Comparison of ENCODE assay signal across 19 cellular contexts in the genomic region with DNA sequence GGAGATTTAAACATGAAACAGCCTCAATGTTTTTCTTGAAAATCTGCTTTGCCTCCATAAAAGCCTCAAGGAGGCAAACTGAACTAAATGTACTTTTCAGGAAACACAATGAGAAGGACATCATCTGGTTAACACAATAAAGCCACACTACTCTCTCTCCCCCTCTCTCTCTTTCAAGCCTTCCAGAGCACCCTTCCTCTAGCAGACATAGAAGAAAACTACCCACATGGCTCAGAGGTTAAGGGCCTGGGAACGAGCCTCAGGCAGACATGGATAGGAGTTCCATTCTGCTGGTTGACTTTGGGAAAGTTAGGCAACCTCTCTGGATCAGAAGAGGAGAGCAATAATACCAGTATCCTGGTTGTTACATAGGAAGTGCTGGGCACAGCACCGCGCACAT. TPM values are rescaled to one million over a fixed set of nuclear protein-coding genes. Genes with fewer than 3 reads are reported as not detected.
DNase-seq lines count a peak whose midpoint lies in the region; ATAC-seq and TF ChIP-seq lines count a peak whose summit lies in the region.
"Had no signal": no experiment of that assay in that cellular context is flagged by ENCODE, and none has a peak within 500 bp of the region (broad histone marks: within the 10 kb centered on the region; RNA-seq: fewer than 3 reads in every experiment).

No MANE protein-coding gene starts in this region.

- no peaks in the 10 kb centered on the region for H3K9me3 Mint-ChIP-seq in activated naive CD8-positive, alpha-beta T cell (ENCODE audit: low read depth)
- no peaks in the 10 kb centered on the region for H3K9me3 Mint-ChIP-seq in activated naive CD8-positive, alpha-beta T cell treated with anti-CD3 and anti-CD28 coated beads, Interleukin-2, amount 50 U/mL, for 24 hours
- no peaks in the 10 kb centered on the region for H3K9me3 Mint-ChIP-seq in T-cell
- H3K9me3 Mint-ChIP-seq in naive thymus-derived CD4-positive, alpha-beta T cell: no peaks in the 10 kb centered on the region
- no peaks in the 10 kb centered on the region for H3K9me3 Mint-ChIP-seq in stimulated activated effector memory CD8-positive, alpha-beta T cell treated with anti-CD3 and anti-CD28 coated beads, Interleukin-12 subunit alpha, Interleukin-12 subunit beta, amount 100 ng/mL, for 72 hours
- H3K9me3 Mint-ChIP-seq in stimulated activated naive B cell treated with anti-CD40 and anti-IgM and Interleukin-4, amounts not matched to agents 10 μg/mL and 1 μg/mL and 100 μg/mL, for 72 hours: no peaks in the 10 kb centered on the region
- H3K9me3 Mint-ChIP-seq: CD8-positive, alpha-beta T cell; IgD-negative memory B cell had no signal

- no peak for DNase-seq in activated naive CD8-positive, alpha-beta T cell treated with anti-CD3 and anti-CD28 coated beads, Interleukin-2, amount 50 U/mL, for 24 hours
- DNase-seq in T-cell (no peak), adrenal gland (no peak), DMS79 treated with DMSO at 0.1 percent for 48 hours (lab: John Stamatoyannopoulos, UW) (no peak)
- DNase-seq in naive thymus-derived CD4-positive, alpha-beta T cell: no peak
- DNase-seq in stimulated activated effector memory CD8-positive, alpha-beta T cell treated with anti-CD3 and anti-CD28 coated beads, Interleukin-12 subunit alpha, Interleukin-12 subunit beta, amount 100 ng/mL, for 72 hours (ENCODE audit: low spot score in 2 of 2): no peak
- DNase-seq in stimulated activated naive B cell treated with anti-CD40 and anti-IgM and Interleukin-4, amounts not matched to agents 10 μg/mL and 1 μg/mL and 100 μg/mL, for 72 hours: no peak
- DNase-seq: Calu3; CD8-positive, alpha-beta T cell; DMS53; Kasumi-1; MG63; NCI-H1417 treated with DMSO at 0.1 percent for 48 hours; NCI-H446; NCI-H526 had no signal

- H3K27ac ChIP-seq in naive thymus-derived CD4-positive, alpha-beta T cell (ENCODE audit: low read depth, low read length): no peak overlapping the region
- no peak overlapping the region for H3K27ac ChIP-seq in adrenal gland
- H3K27ac ChIP-seq: SJSA1 had no signal

- H3K36me3 ChIP-seq in naive thymus-derived CD4-positive, alpha-beta T cell (ENCODE audit: control insufficient read depth in 2 of 3, insufficient read depth in 3 of 3, low read length in 3 of 3): peaks cover 0 to 13% (median 4%) of the 10 kb centered on the region in 3 experiments
- no peaks in the 10 kb centered on the region for H3K36me3 ChIP-seq in adrenal gland (replicated peaks in 1 of 2)
- H3K36me3 ChIP-seq: MG63, SJSA1 had no signal

- no peak overlapping the region for H3K4me3 Mint-ChIP-seq in activated naive CD8-positive, alpha-beta T cell
- H3K4me3 Mint-ChIP-seq in activated naive CD8-positive, alpha-beta T cell treated with anti-CD3 and anti-CD28 coated beads, Interleukin-2, amount 50 U/mL, for 24 hours: no peak overlapping the region
- H3K4me3 Mint-ChIP-seq in T-cell: peak overlapping the region in 1 of 3 donors; percentile 44
- H3K4me3 Mint-ChIP-seq in naive thymus-derived CD4-positive, alpha-beta T cell: peak overlapping the region in 8 of 10 donors; percentile 0 to 71 (median 40)
- no peak overlapping the region for H3K4me3 Mint-ChIP-seq in stimulated activated effector memory CD8-positive, alpha-beta T cell treated with anti-CD3 and anti-CD28 coated beads, Interleukin-12 subunit alpha, Interleukin-12 subunit beta, amount 100 ng/mL, for 72 hours
- H3K4me3 Mint-ChIP-seq in stimulated activated naive B cell treated with anti-CD40 and anti-IgM and Interleukin-4, amounts not matched to agents 10 μg/mL and 1 μg/mL and 100 μg/mL, for 72 hours: no peak overlapping the region
- H3K4me3 Mint-ChIP-seq: B cell; CD8-positive, alpha-beta T cell; IgD-negative memory B cell had no signal

- H3K27ac Mint-ChIP-seq in activated naive CD8-positive, alpha-beta T cell: peak overlapping the region; percentile 64
- H3K27ac Mint-ChIP-seq in activated naive CD8-positive, alpha-beta T cell treated with anti-CD3 and anti-CD28 coated beads, Interleukin-2, amount 50 U/mL, for 24 hours: no peak overlapping the region
- peak overlapping the region; percentile 63 to 73 for H3K27ac Mint-ChIP-seq in T-cell
- peak overlapping the region in 7 of 9 donors; percentile 54 to 84 (median 70) for H3K27ac Mint-ChIP-seq in naive thymus-derived CD4-positive, alpha-beta T cell
- H3K27ac Mint-ChIP-seq in stimulated activated effector memory CD8-positive, alpha-beta T cell treated with anti-CD3 and anti-CD28 coated beads, Interleukin-12 subunit alpha, Interleukin-12 subunit beta, amount 100 ng/mL, for 72 hours: peak overlapping the region; percentile 80
- H3K27ac Mint-ChIP-seq in stimulated activated naive B cell treated with anti-CD40 and anti-IgM and Interleukin-4, amounts not matched to agents 10 μg/mL and 1 μg/mL and 100 μg/mL, for 72 hours: no peak overlapping the region

- peaks cover 89% of the 10 kb centered on the region for H3K4me1 Mint-ChIP-seq in activated naive CD8-positive, alpha-beta T cell (ENCODE audit: low read depth)
- H3K4me1 Mint-ChIP-seq in activated naive CD8-positive, alpha-beta T cell treated with anti-CD3 and anti-CD28 coated beads, Interleukin-2, amount 50 U/mL, for 24 hours: peaks cover 82% of the 10 kb centered on the region
- H3K4me1 Mint-ChIP-seq in T-cell: peaks cover 95 to 97% (median 95%) of the 10 kb centered on the region in 3 donors
- H3K4me1 Mint-ChIP-seq in naive thymus-derived CD4-positive, alpha-beta T cell: peaks cover 61 to 99% (median 98%) of the 10 kb centered on the region in 7 donors
- H3K4me1 Mint-ChIP-seq in stimulated activated effector memory CD8-positive, alpha-beta T cell treated with anti-CD3 and anti-CD28 coated beads, Interleukin-12 subunit alpha, Interleukin-12 subunit beta, amount 100 ng/mL, for 72 hours: peaks cover 92% of the 10 kb centered on the region
- H3K4me1 Mint-ChIP-seq in stimulated activated naive B cell treated with anti-CD40 and anti-IgM and Interleukin-4, amounts not matched to agents 10 μg/mL and 1 μg/mL and 100 μg/mL, for 72 hours: peaks cover 35 to 77% of the 10 kb centered on the region in 2 donors

- no peak for TF ChIP-seq POLR2A in adrenal gland (IDR thresholded peaks at IDR 0.05)

- CTCF ChIA-PET in T-cell (lab: Charles Lee): interaction anchor here in 1 of 2 donors (1.3 kb wide), 1 partner anchor 32 kb away, joined by 3 read pairs; no protein-coding TSS in a partner anchor
- CTCF ChIA-PET in naive thymus-derived CD4-positive, alpha-beta T cell (lab: Charles Lee): no interaction called here

- H3K27me3 Mint-ChIP-seq in activated naive CD8-positive, alpha-beta T cell: no peaks in the 10 kb centered on the region
- no peaks in the 10 kb centered on the region for H3K27me3 Mint-ChIP-seq in activated naive CD8-positive, alpha-beta T cell treated with anti-CD3 and anti-CD28 coated beads, Interleukin-2, amount 50 U/mL, for 24 hours
- no peaks in the 10 kb centered on the region for H3K27me3 Mint-ChIP-seq in T-cell
- no peaks in the 10 kb centered on the region for H3K27me3 Mint-ChIP-seq in naive thymus-derived CD4-positive, alpha-beta T cell
- no peaks in the 10 kb centered on the region for H3K27me3 Mint-ChIP-seq in stimulated activated naive B cell treated with anti-CD40 and anti-IgM and Interleukin-4, amounts not matched to agents 10 μg/mL and 1 μg/mL and 100 μg/mL, for 72 hours
- H3K27me3 Mint-ChIP-seq: B cell, IgD-negative memory B cell had no signal

- no peak for TF ChIP-seq CTCF in adrenal gland (IDR thresholded peaks at IDR 0.05)

- H3K9me3 ChIP-seq in naive thymus-derived CD4-positive, alpha-beta T cell (ENCODE audit: control insufficient read depth in 2 of 3, low read length in 3 of 3): no peaks in the 10 kb centered on the region
- no peaks in the 10 kb centered on the region for H3K9me3 ChIP-seq in adrenal gland (replicated peaks in 1 of 3)
- H3K9me3 ChIP-seq: MG63, SJSA1 had no signal

- intact Hi-C loops in naive thymus-derived CD4-positive, alpha-beta T cell (cut with micrococcal nuclease): no loop called here
- intact Hi-C loops in adrenal gland (cut with DNase I): no loop called here

- WGBS in adrenal gland, 4 donors: 85 to 94% (median 91%) methylated on average over 3 of the region's 3 CpGs

- no peak overlapping the region for H3K4me3 ChIP-seq in naive thymus-derived CD4-positive, alpha-beta T cell (ENCODE audit: low read length)
- H3K4me3 ChIP-seq in adrenal gland: no peak overlapping the region
- H3K4me3 ChIP-seq: MG63, SJSA1 had no signal

- no peak for ATAC-seq in activated naive CD8-positive, alpha-beta T cell treated with anti-CD3 and anti-CD28 coated beads, Interleukin-2, amount 50 U/mL, for 24 hours
- no peak for ATAC-seq in T-cell (replicated peaks in 1 of 4)
- ATAC-seq in naive thymus-derived CD4-positive, alpha-beta T cell: no peak
- ATAC-seq in stimulated activated effector memory CD8-positive, alpha-beta T cell treated with anti-CD3 and anti-CD28 coated beads, Interleukin-12 subunit alpha, Interleukin-12 subunit beta, amount 100 ng/mL, for 72 hours: no peak
- ATAC-seq in stimulated activated naive B cell treated with anti-CD40 and anti-IgM and Interleukin-4, amounts not matched to agents 10 μg/mL and 1 μg/mL and 100 μg/mL, for 72 hours (replicated peaks): no peak
- ATAC-seq: CD8-positive, alpha-beta T cell had no signal

- POLR2A ChIA-PET in T-cell (lab: Charles Lee): no interaction called here
- POLR2A ChIA-PET in naive thymus-derived CD4-positive, alpha-beta T cell (lab: Charles Lee): interaction anchor here (0.9 to 1.3 kb wide), 3 partner anchors 16 to 44 kb away, joined by 4 to 8 read pairs (median 4); no protein-coding TSS in a partner anchor

- peaks cover 35 to 58% of the 10 kb centered on the region in 2 donors for H3K4me1 ChIP-seq in naive thymus-derived CD4-positive, alpha-beta T cell (ENCODE audit: control insufficient read depth in 2 of 2, insufficient read depth in 2 of 2, low read length in 2 of 2)
- H3K4me1 ChIP-seq in adrenal gland (replicated peaks in 1 of 2): no peaks in the 10 kb centered on the region

- peaks cover 34% of the 10 kb centered on the region for H3K36me3 Mint-ChIP-seq in activated naive CD8-positive, alpha-beta T cell
- peaks cover 5% of the 10 kb centered on the region for H3K36me3 Mint-ChIP-seq in activated naive CD8-positive, alpha-beta T cell treated with anti-CD3 and anti-CD28 coated beads, Interleukin-2, amount 50 U/mL, for 24 hours (ENCODE audit: low read depth)
- peaks cover 45% of the 10 kb centered on the region for H3K36me3 Mint-ChIP-seq in T-cell
- peaks cover 10 to 56% (median 29%) of the 10 kb centered on the region in 5 donors for H3K36me3 Mint-ChIP-seq in naive thymus-derived CD4-positive, alpha-beta T cell
- no peaks in the 10 kb centered on the region for H3K36me3 Mint-ChIP-seq in stimulated activated effector memory CD8-positive, alpha-beta T cell treated with anti-CD3 and anti-CD28 coated beads, Interleukin-12 subunit alpha, Interleukin-12 subunit beta, amount 100 ng/mL, for 72 hours
- peaks cover 46 to 55% of the 10 kb centered on the region in 2 donors for H3K36me3 Mint-ChIP-seq in stimulated activated naive B cell treated with anti-CD40 and anti-IgM and Interleukin-4, amounts not matched to agents 10 μg/mL and 1 μg/mL and 100 μg/mL, for 72 hours

- H3K27me3 ChIP-seq in naive thymus-derived CD4-positive, alpha-beta T cell (ENCODE audit: control insufficient read depth in 2 of 2, insufficient read depth in 2 of 2, low read length in 2 of 2): no peaks in the 10 kb centered on the region
- no peaks in the 10 kb centered on the region for H3K27me3 ChIP-seq in adrenal gland
- H3K27me3 ChIP-seq: MG63, SJSA1 had no signal

RNA-seq across cellular contexts. Expression of a gene that starts 42.9 kb away (rescaled TPM):
- total RNA-seq in T-cell (100 to 1,000 TPM in 3 of 5 donors, 10 to 100 TPM in 2; 87.0 to 117 (median 104) TPM), adrenal gland (10 to 100 TPM in 4 of 8 donors, 1 to 10 TPM in 4; 4.0 to 27.2 (median 11.8) TPM)
- 100 to 1,000 TPM in 1 of 5 experiments, 10 to 100 TPM in 4; 55.3 to 154 (median 98.5) TPM for total RNA-seq in naive thymus-derived CD4-positive, alpha-beta T cell
- polyA plus RNA-seq in naive thymus-derived CD4-positive, alpha-beta T cell: 10 to 100 TPM; 27.9 to 42.8 TPM
- polyA plus RNA-seq in adrenal gland: 1 to 10 TPM; 2.2 to 5.2 (median 3.9) TPM

Comparison
In these comparisons a context has a peak if more than half of its experiments do, and no peak if none do; other contexts are left out.
1. H3K27ac Mint-ChIP-seq: peak in activated naive CD8-positive, alpha-beta T cell (single experiment), T-cell (2 of 2), naive thymus-derived CD4-positive, alpha-beta T cell (7 of 9) and stimulated activated effector memory CD8-positive, alpha-beta T cell treated with anti-CD3 and anti-CD28 coated beads, Interleukin-12 subunit alpha, Interleukin-12 subunit beta, amount 100 ng/mL, for 72 hours (single experiment); none in activated naive CD8-positive, alpha-beta T cell treated with anti-CD3 and anti-CD28 coated beads, Interleukin-2, amount 50 U/mL, for 24 hours (single experiment) and stimulated activated naive B cell treated with anti-CD40 and anti-IgM and Interleukin-4, amounts not matched to agents 10 μg/mL and 1 μg/mL and 100 μg/mL, for 72 hours (single experiment).
2. H3K4me3 Mint-ChIP-seq: peak in naive thymus-derived CD4-positive, alpha-beta T cell (8 of 10); none in activated naive CD8-positive, alpha-beta T cell (single experiment), activated naive CD8-positive, alpha-beta T cell treated with anti-CD3 and anti-CD28 coated beads, Interleukin-2, amount 50 U/mL, for 24 hours (single experiment), stimulated activated effector memory CD8-positive, alpha-beta T cell treated with anti-CD3 and anti-CD28 coated beads, Interleukin-12 subunit alpha, Interleukin-12 subunit beta, amount 100 ng/mL, for 72 hours (single experiment) and stimulated activated naive B cell treated with anti-CD40 and anti-IgM and Interleukin-4, amounts not matched to agents 10 μg/mL and 1 μg/mL and 100 μg/mL, for 72 hours (0 of 2).